8 cellular contexts compared by ENCODE assay signal in the genomic region with DNA sequence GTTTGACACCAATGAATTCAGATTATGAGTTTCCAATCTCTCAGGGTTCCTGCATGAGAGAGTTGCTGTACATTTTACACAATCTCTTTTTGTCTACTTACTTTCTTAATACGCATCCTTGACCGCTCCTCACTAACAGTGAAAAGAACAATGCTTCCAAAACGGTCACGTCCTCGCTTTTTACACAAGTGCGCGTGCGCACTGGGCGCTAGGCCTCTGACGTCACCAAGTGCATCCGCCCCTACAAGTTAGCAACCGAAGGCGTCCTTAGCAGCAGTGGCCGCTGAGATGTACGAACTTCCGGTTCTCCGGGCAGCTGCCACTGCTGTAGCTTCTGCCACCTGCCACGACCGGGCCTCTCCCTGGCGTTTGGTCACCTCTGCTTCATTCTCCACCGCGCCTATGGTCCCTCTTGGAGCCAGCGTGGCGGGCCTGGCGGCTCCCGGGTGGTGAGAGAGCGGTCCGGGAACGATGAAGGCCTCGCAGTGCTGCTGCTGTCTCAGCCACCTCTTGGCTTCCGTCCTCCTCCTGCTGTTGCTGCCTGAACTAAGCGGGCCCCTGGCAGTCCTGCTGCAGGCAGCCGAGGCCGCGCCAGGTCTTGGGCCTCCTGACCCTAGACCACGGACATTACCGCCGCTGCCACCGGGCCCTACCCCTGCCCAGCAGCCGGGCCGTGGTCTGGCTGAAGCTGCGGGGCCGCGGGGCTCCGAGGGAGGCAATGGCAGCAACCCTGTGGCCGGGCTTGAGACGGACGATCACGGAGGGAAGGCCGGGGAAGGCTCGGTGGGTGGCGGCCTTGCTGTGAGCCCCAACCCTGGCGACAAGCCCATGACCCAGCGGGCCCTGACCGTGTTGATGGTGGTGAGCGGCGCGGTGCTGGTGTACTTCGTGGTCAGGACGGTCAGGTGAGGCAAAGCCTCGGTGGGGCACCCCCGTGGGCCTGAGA. TPM values are rescaled to one million over a fixed set of nuclear protein-coding genes. Genes with fewer than 3 reads are reported as not detected.
DNase-seq lines count a peak whose midpoint lies in the region; TF ChIP-seq lines count a peak whose summit lies in the region.

FAM174A (plus strand) TSS at position 315 of the 946 bp plus-strand sequence; CDS start at position 472, 157 bp downstream.

- TF ChIP-seq CTCF in fibroblast of villous mesenchyme (IDR thresholded peaks at IDR 0.05; ENCODE audit: insufficient read depth, low read depth, low read length) = no peak
- TF ChIP-seq CTCF in neural crest cell (conservative IDR thresholded peaks at IDR 0.05) = no peak

- peaks cover 0 to 5% of the 10 kb centered on the region in 2 donors for H3K9me3 ChIP-seq in stomach smooth muscle (ENCODE audit: control insufficient read depth in 2 of 2, low read length in 2 of 2)

- DNase-seq in ELF-1 (ENCODE audit: low read depth, low spot score) (peak; percentile 96), H7 (peak; percentile 71), M059J (ENCODE audit: low read depth) (peak; percentile 95), SHP77 (lab: John Stamatoyannopoulos, UW) (peak; percentile 96 to 97), activated gamma-delta T cell treated with Interleukin-2 at 50 U/mL for 16 hours (peak; percentile 94), fibroblast of villous mesenchyme (ENCODE audit: low read depth) (peak; percentile 97), neural crest cell (ENCODE audit: low read depth, low spot score) (peak; percentile 88)

- H3K27me3 ChIP-seq in H7 (ENCODE audit: control insufficient read depth, insufficient read depth, low read length) (no peaks in the 10 kb centered on the region), stomach smooth muscle (ENCODE audit: control insufficient read depth in 1 of 2, insufficient read depth in 2 of 2, low read length in 2 of 2) (no peaks in the 10 kb centered on the region)

- H3K27me3 Mint-ChIP-seq in neural crest cell (ENCODE audit: low read depth) = no peaks in the 10 kb centered on the region

- peak within 1 kb of the TSS; percentile 93 for H3K4me3 Mint-ChIP-seq in neural crest cell

- H3K36me3 Mint-ChIP-seq in neural crest cell (ENCODE audit: low read depth) = peaks cover 22% of the 10 kb centered on the region

- H3K36me3 ChIP-seq in H7 (replicated peaks; ENCODE audit: control insufficient read depth, insufficient read depth, low read length) = no peaks in the 10 kb centered on the region
- H3K36me3 ChIP-seq in stomach smooth muscle (ENCODE audit: control insufficient read depth in 2 of 2, insufficient read depth in 2 of 2, low read length in 2 of 2) = no peaks in the 10 kb centered on the region

- peak within 1 kb of the TSS; percentile 73 for H3K27ac ChIP-seq in stomach smooth muscle (ENCODE audit: low read length)

- peak within 1 kb of the TSS; percentile 82 for H3K27ac Mint-ChIP-seq in neural crest cell (ENCODE audit: unreplicated experiment)

- peaks cover 17% of the 10 kb centered on the region for H3K9me3 Mint-ChIP-seq in neural crest cell

- H3K9ac ChIP-seq in stomach smooth muscle (ENCODE audit: low read length in 2 of 2) = peak within 1 kb of the TSS; percentile 71 to 86

- H3K4me1 ChIP-seq in stomach smooth muscle (ENCODE audit: control insufficient read depth, insufficient read depth, low read length) = peaks cover 3% of the 10 kb centered on the region

- H3K4me1 Mint-ChIP-seq in neural crest cell = peaks cover 19% of the 10 kb centered on the region

- H3K4me3 ChIP-seq in H7 (ENCODE audit: insufficient read depth, low read depth, low read length) (peak within 1 kb of the TSS; percentile 76), fibroblast of villous mesenchyme (ENCODE audit: low read depth, low read length) (peak within 1 kb of the TSS; percentile 87), stomach smooth muscle (ENCODE audit: low read length in 2 of 2) (peak within 1 kb of the TSS; percentile 90 to 96)

RNA-seq across cellular contexts. Expression of gene FAM174A, which starts in this region (rescaled TPM):
- 5.2 and 10.2 TPM in 2 replicates for total RNA-seq in H7 (2014; rRNA removed; shearing (Covaris generic))
- 13.4 and 16.3 TPM in 2 replicates for total RNA-seq in M059J (2014; rRNA removed; shearing (Covaris generic))
- total RNA-seq in fibroblast of villous mesenchyme = 20.3 and 24.5 TPM in 2 replicates
- 3.0 and 4.0 TPM in 2 replicates for total RNA-seq in neural crest cell

Comparison
In these comparisons a context has a peak if more than half of its experiments do, and no peak if none do; other contexts are left out.
1. Peak in every context shown above with its lines: DNase-seq, H3K4me3 ChIP-seq and H3K27ac ChIP-seq.